ENCODE assay signal across 1 cellular context in the genomic region with DNA sequence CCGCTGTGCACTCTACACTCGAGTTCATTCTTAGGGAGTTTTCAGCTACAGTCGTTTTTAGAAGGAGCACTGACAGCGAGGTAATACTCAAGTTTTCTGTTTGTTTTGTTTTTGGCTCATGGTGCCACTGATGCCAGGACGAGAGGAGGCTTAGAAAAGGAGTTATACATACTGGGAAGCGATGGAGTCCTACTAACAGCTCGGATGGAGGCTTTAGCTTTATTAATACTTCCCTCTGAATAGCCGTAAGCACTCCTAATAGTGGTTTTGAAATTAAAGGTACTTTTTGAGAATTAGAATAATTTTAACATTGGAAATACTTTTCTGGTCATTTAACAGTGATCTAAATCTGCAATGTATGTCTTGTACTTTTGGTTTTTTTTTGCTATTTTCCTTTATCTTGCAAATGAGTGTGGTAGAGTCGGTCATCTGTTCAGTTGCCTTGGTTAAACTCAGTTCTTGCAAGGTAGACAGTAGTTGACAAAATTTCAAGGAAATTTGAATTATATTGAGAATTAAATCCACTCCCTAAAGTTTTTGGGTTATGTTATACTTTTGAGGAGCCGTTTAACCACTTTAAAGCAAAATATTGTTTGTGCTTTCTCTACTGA.
TF ChIP-seq lines count a peak whose summit lies in the region.

No MANE protein-coding gene starts in this region.

TF ChIP-seq in K562, 482 proteins besides CTCF, POLR2A, EP300 and RAD21 (continued from another document and continues in another):
- TF ChIP-seq, protein P1, sequence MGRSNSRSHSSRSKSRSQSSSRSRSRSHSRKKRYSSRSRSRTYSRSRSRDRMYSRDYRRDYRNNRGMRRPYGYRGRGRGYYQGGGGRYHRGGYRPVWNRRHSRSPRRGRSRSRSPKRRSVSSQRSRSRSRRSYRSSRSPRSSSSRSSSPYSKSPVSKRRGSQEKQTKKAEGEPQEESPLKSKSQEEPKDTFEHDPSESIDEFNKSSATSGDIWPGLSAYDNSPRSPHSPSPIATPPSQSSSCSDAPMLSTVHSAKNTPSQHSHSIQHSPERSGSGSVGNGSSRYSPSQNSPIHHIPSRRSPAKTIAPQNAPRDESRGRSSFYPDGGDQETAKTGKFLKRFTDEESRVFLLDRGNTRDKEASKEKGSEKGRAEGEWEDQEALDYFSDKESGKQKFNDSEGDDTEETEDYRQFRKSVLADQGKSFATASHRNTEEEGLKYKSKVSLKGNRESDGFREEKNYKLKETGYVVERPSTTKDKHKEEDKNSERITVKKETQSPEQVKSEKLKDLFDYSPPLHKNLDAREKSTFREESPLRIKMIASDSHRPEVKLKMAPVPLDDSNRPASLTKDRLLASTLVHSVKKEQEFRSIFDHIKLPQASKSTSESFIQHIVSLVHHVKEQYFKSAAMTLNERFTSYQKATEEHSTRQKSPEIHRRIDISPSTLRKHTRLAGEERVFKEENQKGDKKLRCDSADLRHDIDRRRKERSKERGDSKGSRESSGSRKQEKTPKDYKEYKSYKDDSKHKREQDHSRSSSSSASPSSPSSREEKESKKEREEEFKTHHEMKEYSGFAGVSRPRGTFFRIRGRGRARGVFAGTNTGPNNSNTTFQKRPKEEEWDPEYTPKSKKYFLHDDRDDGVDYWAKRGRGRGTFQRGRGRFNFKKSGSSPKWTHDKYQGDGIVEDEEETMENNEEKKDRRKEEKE (IDR thresholded peaks at IDR 0.05; ENCODE audit: borderline replicate concordance in 1 of 2, control insufficient read depth in 1 of 2, low read depth in 2 of 2, low read length in 1 of 2): no peak
- no peak for TF ChIP-seq ZNF76 (CRISPR knock-in tag; IDR thresholded peaks at IDR 0.05; ENCODE audit: borderline replicate concordance)
- TF ChIP-seq SETDB1 (IDR thresholded peaks at IDR 0.05; ENCODE audit: low read length): no peak
- TF ChIP-seq, protein P2, sequence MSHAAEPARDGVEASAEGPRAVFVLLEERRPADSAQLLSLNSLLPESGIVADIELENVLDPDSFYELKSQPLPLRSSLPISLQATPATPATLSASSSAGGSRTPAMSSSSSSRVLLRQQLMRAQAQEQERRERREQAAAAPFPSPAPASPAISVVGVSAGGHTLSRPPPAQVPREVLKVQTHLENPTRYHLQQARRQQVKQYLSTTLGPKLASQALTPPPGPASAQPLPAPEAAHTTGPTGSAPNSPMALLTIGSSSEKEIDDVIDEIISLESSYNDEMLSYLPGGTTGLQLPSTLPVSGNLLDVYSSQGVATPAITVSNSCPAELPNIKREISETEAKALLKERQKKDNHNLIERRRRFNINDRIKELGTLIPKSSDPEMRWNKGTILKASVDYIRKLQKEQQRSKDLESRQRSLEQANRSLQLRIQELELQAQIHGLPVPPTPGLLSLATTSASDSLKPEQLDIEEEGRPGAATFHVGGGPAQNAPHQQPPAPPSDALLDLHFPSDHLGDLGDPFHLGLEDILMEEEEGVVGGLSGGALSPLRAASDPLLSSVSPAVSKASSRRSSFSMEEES (CRISPR knock-in tag; IDR thresholded peaks at IDR 0.05): no peak
- TF ChIP-seq EWSR1 (IDR thresholded peaks at IDR 0.05; ENCODE audit: borderline replicate concordance, low read depth, partially characterized antibody): no peak
- TF ChIP-seq CAMTA2 (CRISPR knock-in tag; conservative IDR thresholded peaks at IDR 0.05): no peak
- TF ChIP-seq ZNF232 (CRISPR knock-in tag; IDR thresholded peaks at IDR 0.05): no peak
- TF ChIP-seq BCOR (IDR thresholded peaks at IDR 0.05): no peak; the same call in 1 of the 2 replicates
- TF ChIP-seq SMARCE1 (IDR thresholded peaks at IDR 0.05): 0 out of 2 replicates have a peak, but pooled peaks have one; percentile 8
- TF ChIP-seq PURB (CRISPR knock-in tag; IDR thresholded peaks at IDR 0.05; ENCODE audit: low read depth): no peak
- TF ChIP-seq MCM2 (IDR thresholded peaks at IDR 0.05; ENCODE audit: low read depth): no peak
- no peak for TF ChIP-seq ZNF507 (tag; conservative IDR thresholded peaks at IDR 0.05)
- TF ChIP-seq ZNF583 (CRISPR knock-in tag; IDR thresholded peaks at IDR 0.05): no peak
- TF ChIP-seq MYC (IDR thresholded peaks at IDR 0.05; ENCODE audit: low read depth, low read length): no peak
- TF ChIP-seq MYC (CRISPR knock-in tag; IDR thresholded peaks at IDR 0.05; ENCODE audit: borderline replicate concordance, low read depth): no peak
- no peak for TF ChIP-seq ZNF668 (CRISPR knock-in tag; IDR thresholded peaks at IDR 0.05)
- no peak for TF ChIP-seq CEBPG (CRISPR knock-in tag; IDR thresholded peaks at IDR 0.05)
- TF ChIP-seq CEBPG (tag; conservative IDR thresholded peaks at IDR 0.05 in 1 of 2, IDR thresholded peaks at IDR 0.05 in 1 of 2): no peak
- TF ChIP-seq, protein P3, sequence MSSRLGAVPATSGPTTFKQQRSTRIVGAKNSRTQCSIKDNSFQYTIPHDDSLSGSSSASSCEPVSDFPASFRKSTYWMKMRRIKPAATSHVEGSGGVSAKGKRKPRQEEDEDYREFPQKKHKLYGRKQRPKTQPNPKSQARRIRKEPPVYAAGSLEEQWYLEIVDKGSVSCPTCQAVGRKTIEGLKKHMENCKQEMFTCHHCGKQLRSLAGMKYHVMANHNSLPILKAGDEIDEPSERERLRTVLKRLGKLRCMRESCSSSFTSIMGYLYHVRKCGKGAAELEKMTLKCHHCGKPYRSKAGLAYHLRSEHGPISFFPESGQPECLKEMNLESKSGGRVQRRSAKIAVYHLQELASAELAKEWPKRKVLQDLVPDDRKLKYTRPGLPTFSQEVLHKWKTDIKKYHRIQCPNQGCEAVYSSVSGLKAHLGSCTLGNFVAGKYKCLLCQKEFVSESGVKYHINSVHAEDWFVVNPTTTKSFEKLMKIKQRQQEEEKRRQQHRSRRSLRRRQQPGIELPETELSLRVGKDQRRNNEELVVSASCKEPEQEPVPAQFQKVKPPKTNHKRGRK (tag; IDR thresholded peaks at IDR 0.05): no peak
- no peak for TF ChIP-seq ZSCAN29 (IDR thresholded peaks at IDR 0.05)
- no peak for TF ChIP-seq ZNF830 (CRISPR knock-in tag; IDR thresholded peaks at IDR 0.05)
- no peak for TF ChIP-seq RBM25 (IDR thresholded peaks at IDR 0.05; ENCODE audit: low read depth, low read length, severe bottlenecking)
- no peak for TF ChIP-seq ZNF717 (CRISPR knock-in tag; IDR thresholded peaks at IDR 0.05)
- no peak for TF ChIP-seq ZNF445 (CRISPR knock-in tag; IDR thresholded peaks at IDR 0.05; ENCODE audit: low read depth)
- no peak for TF ChIP-seq COPS2 (conservative IDR thresholded peaks at IDR 0.05)
- TF ChIP-seq HDAC2 (IDR thresholded peaks at IDR 0.05): no peak
- TF ChIP-seq NELFE (IDR thresholded peaks at IDR 0.05; ENCODE audit: insufficient read depth, insufficient read length): no peak
- no peak for TF ChIP-seq OTX1 (CRISPR knock-in tag; IDR thresholded peaks at IDR 0.05)
- TF ChIP-seq, protein P4, sequence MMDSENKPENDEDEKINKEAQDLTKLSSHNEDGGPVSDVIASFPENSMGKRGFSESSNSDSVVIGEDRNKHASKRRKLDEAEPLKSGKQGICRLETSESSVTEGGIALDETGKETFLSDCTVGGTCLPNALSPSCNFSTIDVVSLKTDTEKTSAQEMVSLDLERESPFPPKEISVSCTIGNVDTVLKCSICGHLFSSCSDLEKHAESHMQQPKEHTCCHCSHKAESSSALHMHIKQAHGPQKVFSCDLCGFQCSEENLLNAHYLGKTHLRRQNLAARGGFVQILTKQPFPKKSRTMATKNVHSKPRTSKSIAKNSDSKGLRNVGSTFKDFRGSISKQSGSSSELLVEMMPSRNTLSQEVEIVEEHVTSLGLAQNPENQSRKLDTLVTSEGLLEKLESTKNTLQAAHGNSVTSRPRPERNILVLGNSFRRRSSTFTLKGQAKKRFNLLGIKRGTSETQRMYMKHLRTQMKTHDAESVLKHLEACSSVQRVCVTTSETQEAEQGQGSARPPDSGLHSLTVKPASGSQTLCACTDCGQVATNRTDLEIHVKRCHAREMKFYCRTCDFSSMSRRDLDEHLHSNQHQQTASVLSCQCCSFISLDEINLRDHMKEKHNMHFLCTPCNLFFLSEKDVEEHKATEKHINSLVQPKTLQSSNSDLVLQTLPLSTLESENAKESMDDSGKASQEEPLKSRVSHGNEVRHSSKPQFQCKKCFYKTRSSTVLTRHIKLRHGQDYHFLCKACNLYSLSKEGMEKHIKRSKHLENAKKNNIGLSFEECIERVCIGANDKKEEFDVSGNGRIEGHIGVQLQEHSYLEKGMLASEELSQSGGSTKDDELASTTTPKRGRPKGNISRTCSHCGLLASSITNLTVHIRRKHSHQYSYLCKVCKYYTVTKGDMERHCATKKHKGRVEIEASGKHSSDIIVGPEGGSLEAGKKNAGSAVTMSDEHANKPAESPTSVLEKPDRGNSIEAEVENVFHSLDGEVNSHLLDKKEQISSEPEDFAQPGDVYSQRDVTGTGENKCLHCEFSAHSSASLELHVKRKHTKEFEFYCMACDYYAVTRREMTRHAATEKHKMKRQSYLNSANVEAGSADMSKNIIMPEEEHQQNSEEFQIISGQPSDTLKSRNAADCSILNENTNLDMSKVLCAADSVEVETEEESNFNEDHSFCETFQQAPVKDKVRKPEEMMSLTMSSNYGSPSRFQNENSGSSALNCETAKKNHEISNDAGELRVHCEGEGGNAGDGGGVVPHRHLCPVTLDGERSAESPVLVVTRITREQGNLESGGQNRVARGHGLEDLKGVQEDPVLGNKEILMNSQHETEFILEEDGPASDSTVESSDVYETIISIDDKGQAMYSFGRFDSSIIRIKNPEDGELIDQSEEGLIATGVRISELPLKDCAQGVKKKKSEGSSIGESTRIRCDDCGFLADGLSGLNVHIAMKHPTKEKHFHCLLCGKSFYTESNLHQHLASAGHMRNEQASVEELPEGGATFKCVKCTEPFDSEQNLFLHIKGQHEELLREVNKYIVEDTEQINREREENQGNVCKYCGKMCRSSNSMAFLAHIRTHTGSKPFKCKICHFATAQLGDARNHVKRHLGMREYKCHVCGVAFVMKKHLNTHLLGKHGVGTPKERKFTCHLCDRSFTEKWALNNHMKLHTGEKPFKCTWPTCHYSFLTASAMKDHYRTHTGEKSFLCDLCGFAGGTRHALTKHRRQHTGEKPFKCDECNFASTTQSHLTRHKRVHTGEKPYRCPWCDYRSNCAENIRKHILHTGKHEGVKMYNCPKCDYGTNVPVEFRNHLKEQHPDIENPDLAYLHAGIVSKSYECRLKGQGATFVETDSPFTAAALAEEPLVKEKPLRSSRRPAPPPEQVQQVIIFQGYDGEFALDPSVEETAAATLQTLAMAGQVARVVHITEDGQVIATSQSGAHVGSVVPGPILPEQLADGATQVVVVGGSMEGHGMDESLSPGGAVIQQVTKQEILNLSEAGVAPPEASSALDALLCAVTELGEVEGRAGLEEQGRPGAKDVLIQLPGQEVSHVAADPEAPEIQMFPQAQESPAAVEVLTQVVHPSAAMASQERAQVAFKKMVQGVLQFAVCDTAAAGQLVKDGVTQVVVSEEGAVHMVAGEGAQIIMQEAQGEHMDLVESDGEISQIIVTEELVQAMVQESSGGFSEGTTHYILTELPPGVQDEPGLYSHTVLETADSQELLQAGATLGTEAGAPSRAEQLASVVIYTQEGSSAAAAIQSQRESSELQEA (IDR thresholded peaks at IDR 0.05; ENCODE audit: low read depth): no peak
- TF ChIP-seq NR2F6 (CRISPR knock-in tag; IDR thresholded peaks at IDR 0.05): no peak
- 0 out of 2 replicates have a peak, but pooled peaks have one; percentile 37 for TF ChIP-seq TEAD4 (IDR thresholded peaks at IDR 0.05; ENCODE audit: low read length)
- TF ChIP-seq TEAD4 (CRISPR knock-in tag; IDR thresholded peaks at IDR 0.05; ENCODE audit: borderline replicate concordance): no peak
- no peak; the same call in 1 of the 2 replicates for TF ChIP-seq MIER1 (IDR thresholded peaks at IDR 0.05; ENCODE audit: low read depth)
- no peak for TF ChIP-seq THRAP3 (IDR thresholded peaks at IDR 0.05; ENCODE audit: borderline replicate concordance)
- TF ChIP-seq, protein P5, sequence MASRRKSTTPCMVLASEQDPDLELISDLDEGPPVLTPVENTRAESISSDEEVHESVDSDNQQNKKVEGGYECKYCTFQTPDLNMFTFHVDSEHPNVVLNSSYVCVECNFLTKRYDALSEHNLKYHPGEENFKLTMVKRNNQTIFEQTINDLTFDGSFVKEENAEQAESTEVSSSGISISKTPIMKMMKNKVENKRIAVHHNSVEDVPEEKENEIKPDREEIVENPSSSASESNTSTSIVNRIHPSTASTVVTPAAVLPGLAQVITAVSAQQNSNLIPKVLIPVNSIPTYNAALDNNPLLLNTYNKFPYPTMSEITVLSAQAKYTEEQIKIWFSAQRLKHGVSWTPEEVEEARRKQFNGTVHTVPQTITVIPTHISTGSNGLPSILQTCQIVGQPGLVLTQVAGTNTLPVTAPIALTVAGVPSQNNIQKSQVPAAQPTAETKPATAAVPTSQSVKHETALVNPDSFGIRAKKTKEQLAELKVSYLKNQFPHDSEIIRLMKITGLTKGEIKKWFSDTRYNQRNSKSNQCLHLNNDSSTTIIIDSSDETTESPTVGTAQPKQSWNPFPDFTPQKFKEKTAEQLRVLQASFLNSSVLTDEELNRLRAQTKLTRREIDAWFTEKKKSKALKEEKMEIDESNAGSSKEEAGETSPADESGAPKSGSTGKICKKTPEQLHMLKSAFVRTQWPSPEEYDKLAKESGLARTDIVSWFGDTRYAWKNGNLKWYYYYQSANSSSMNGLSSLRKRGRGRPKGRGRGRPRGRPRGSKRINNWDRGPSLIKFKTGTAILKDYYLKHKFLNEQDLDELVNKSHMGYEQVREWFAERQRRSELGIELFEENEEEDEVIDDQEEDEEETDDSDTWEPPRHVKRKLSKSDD (conservative IDR thresholded peaks at IDR 0.05; ENCODE audit: low read length): no peak
- TF ChIP-seq ZNF197 (CRISPR knock-in tag; IDR thresholded peaks at IDR 0.05; ENCODE audit: low read depth): no peak
- no peak for TF ChIP-seq RBM22 (IDR thresholded peaks at IDR 0.05; ENCODE audit: low read depth, low read length, poor library complexity, severe bottlenecking)
- no peak for TF ChIP-seq ZNF212 (CRISPR knock-in tag; IDR thresholded peaks at IDR 0.05)
- TF ChIP-seq, protein P6, sequence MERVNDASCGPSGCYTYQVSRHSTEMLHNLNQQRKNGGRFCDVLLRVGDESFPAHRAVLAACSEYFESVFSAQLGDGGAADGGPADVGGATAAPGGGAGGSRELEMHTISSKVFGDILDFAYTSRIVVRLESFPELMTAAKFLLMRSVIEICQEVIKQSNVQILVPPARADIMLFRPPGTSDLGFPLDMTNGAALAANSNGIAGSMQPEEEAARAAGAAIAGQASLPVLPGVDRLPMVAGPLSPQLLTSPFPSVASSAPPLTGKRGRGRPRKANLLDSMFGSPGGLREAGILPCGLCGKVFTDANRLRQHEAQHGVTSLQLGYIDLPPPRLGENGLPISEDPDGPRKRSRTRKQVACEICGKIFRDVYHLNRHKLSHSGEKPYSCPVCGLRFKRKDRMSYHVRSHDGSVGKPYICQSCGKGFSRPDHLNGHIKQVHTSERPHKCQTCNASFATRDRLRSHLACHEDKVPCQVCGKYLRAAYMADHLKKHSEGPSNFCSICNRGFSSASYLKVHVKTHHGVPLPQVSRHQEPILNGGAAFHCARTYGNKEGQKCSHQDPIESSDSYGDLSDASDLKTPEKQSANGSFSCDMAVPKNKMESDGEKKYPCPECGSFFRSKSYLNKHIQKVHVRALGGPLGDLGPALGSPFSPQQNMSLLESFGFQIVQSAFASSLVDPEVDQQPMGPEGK (CRISPR knock-in tag; IDR thresholded peaks at IDR 0.05; ENCODE audit: borderline replicate concordance): no peak
- peak; percentile 24; the same call in 1 of the 2 replicates for TF ChIP-seq ZNF589 (CRISPR knock-in tag; IDR thresholded peaks at IDR 0.05; ENCODE audit: low read depth)
